ENCODE assay signal across 27 cellular contexts in the genomic region with DNA sequence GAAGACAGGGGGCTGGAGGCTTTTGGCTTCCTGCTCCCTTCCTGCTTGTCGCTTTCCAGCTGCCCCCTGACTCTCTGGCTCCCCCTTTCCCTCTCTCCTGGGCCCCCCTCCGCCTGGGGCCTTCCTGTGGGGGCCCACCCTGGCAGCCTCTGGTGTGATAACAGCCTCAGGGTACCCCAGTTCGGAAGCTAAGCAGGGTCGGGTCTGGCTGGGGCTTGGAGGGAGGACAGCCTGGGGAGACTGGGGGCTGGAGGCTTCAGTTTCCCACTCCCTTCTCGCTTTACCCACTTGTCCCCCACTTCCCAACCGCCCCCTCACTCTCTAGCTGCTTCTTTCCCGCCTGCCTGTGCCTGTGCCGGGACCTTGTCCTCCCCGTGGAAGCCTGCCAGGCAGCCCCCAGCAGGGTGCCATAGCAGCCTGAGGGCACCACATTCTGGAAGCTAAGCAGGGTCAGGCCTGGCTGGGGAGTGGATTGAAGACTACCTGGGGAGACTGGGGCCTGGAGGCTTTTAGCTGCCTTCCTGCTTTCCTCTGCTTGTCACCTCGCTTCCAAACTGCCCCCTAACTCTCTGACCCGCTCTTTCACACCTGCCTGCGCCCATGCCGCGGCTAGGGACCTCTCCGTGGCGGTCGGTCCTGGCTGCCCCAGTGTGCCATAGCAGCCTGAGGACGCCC.
"Had no signal": no experiment of that assay in that cellular context is flagged by ENCODE, and none has a peak within 500 bp of the region (broad histone marks: within the 10 kb centered on the region; RNA-seq: fewer than 3 reads in every experiment).

No MANE protein-coding gene starts in this region.

- FAIRE-seq: bronchial epithelial cell, endothelial cell of umbilical vein, kidney, pancreas had no signal

- H3K9me3 ChIP-seq: colonic mucosa, neutrophil, pancreas, psoas muscle, tibial artery, uterus had no signal

- H3K27me3 ChIP-seq: colonic mucosa, neutrophil, pancreas, stomach, suprapubic skin, tibial artery, uterus had no signal

- DNase-seq: activated CD4-positive, alpha-beta T cell treated with anti-CD3 and anti-CD28 coated beads, Interleukin-2, amount 50 U/mL, for 1 hour; activated CD8-positive, alpha-beta memory T cell treated with anti-CD3 and anti-CD28 coated beads, Interleukin-2, amount 10 ng/mL, durations not matched to agents 7 days and 5 days; activated CD8-positive, alpha-beta T cell treated with anti-CD3 and anti-CD28 coated beads for 36 hours; activated naive CD4-positive, alpha-beta T cell; activated T-cell treated with anti-CD3 and anti-CD28 coated beads for 4 hours; activated T-cell treated with anti-CD3 and anti-CD28 coated beads, Interleukin-2, amount 50 U/mL, for 72 hours; colonic mucosa; foreskin fibroblast; hippocampal formation; left colon; mammary epithelial cell; naive B cell; nephron progenitor cell; psoas muscle; stimulated activated CD4-positive, alpha-beta T cell treated with anti-CD3 and anti-CD28 coated beads, Interleukin-15, amount 100 ng/mL, for 24 hours; stimulated activated CD4-positive, alpha-beta T cell treated with anti-CD3 and anti-CD28 coated beads, Interleukin-2, amount 100 ng/mL, for 24 hours; stimulated activated naive B cell treated with anti-CD40 and anti-IgM and Interleukin-4, amounts not matched to agents 10 μg/mL and 1 μg/mL and 100 μg/mL, for 72 hours; stomach; T-helper 2 cell; tibial artery; uterus had no signal

- H3K36me3 ChIP-seq: colonic mucosa, neutrophil, pancreas, stomach, suprapubic skin, tibial artery, uterus had no signal

- H3K4me3 ChIP-seq: colonic mucosa, pancreas, psoas muscle, stomach, suprapubic skin, tibial artery, uterus had no signal

- H3K27ac ChIP-seq: colonic mucosa, neutrophil, pancreas, psoas muscle, stomach, suprapubic skin, tibial artery, uterus had no signal

- H3K4me1 ChIP-seq: colonic mucosa, pancreas, psoas muscle, stomach, suprapubic skin, tibial artery, uterus had no signal
